ENCODE assay signal across 32 cellular contexts in the genomic region with DNA sequence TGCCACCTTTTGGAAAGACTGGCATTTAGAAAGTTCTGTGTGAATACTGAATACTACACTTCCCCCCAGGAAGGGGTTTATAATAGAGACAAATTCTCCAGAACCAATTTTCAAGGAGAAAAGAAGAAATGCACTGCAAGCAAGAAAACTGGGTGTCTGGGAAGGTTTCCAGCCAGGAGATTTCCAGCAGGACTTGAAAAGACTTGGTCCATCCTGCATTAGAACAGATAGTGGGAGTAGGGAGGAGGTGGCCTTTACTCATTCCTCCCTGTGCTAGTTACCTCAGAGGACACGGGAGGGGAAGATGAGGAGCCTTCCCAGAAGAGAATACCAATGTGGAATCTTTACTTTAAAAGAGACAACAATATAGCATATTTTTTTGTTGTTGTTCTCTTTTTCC.
"Had no signal": no experiment of that assay in that cellular context is flagged by ENCODE, and none has a peak within 500 bp of the region (broad histone marks: within the 10 kb centered on the region; RNA-seq: fewer than 3 reads in every experiment).

No MANE protein-coding gene starts in this region.

- ATAC-seq: activated CD8-positive, alpha-beta memory T cell treated with anti-CD3 and anti-CD28 coated beads, Interleukin-2, amount 10 ng/mL, durations not matched to agents 7 days and 5 days; activated CD8-positive, alpha-beta T cell treated with anti-CD3 and anti-CD28 coated beads, Interleukin-2, amount 10 ng/mL, durations not matched to agents 7 days and 5 days; activated naive CD8-positive, alpha-beta T cell treated with anti-CD3 and anti-CD28 coated beads, Interleukin-2, amount 50 U/mL, for 24 hours had no signal

- H3K27me3 Mint-ChIP-seq: activated B cell treated with CpG ODN at 0.5 μM for 24 hours; activated CD8-positive, alpha-beta memory T cell treated with anti-CD3 and anti-CD28 coated beads, Interleukin-2, amount 10 ng/mL, durations not matched to agents 7 days and 5 days; activated naive CD4-positive, alpha-beta T cell treated with anti-CD3 and anti-CD28 coated beads, Interleukin-2, amount 10 ng/mL, durations not matched to agents 7 days and 5 days; activated naive CD8-positive, alpha-beta T cell; activated naive CD8-positive, alpha-beta T cell treated with anti-CD3 and anti-CD28 coated beads, Interleukin-2, amount 10 ng/mL, durations not matched to agents 7 days and 5 days; activated naive CD8-positive, alpha-beta T cell treated with anti-CD3 and anti-CD28 coated beads, Interleukin-2, amount 50 U/mL, for 24 hours; activated T-cell treated with anti-CD3 and anti-CD28 coated beads, Interleukin-2, amount 50 U/mL, for 24 hours had no signal

- H3K4me1 Mint-ChIP-seq: activated B cell treated with CpG ODN at 0.5 μM for 24 hours; activated CD4-positive, alpha-beta T cell treated with anti-CD3 and anti-CD28 coated beads, Interleukin-2, amount 10 ng/mL, durations not matched to agents 24 days and 14 days; activated CD8-positive, alpha-beta memory T cell treated with anti-CD3 and anti-CD28 coated beads, Interleukin-2, amount 10 ng/mL, durations not matched to agents 7 days and 5 days; activated naive CD4-positive, alpha-beta T cell treated with anti-CD3 and anti-CD28 coated beads, Interleukin-2, amount 10 ng/mL, durations not matched to agents 7 days and 5 days; activated naive CD4-positive, alpha-beta T cell treated with anti-CD3 and anti-CD28 coated beads, Interleukin-2, amount 50 U/mL, for 24 hours; activated naive CD8-positive, alpha-beta T cell treated with anti-CD3 and anti-CD28 coated beads, Interleukin-2, amount 10 ng/mL, durations not matched to agents 7 days and 5 days; activated naive CD8-positive, alpha-beta T cell treated with anti-CD3 and anti-CD28 coated beads, Interleukin-2, amount 50 U/mL, for 24 hours; central memory CD8-positive, alpha-beta T cell had no signal

- DNase-seq: activated B cell treated with CpG ODN at 0.5 μM for 24 hours; activated CD4-positive, alpha-beta memory T cell treated with anti-CD3 and anti-CD28 coated beads for 36 hours; activated CD4-positive, alpha-beta T cell treated with anti-CD3 and anti-CD28 coated beads for 4 hours; activated CD4-positive, alpha-beta T cell treated with anti-CD3 and anti-CD28 coated beads, Interleukin-2, amount 10 ng/mL, durations not matched to agents 24 days and 14 days; activated CD4-positive, alpha-beta T cell treated with anti-CD3 and anti-CD28 coated beads, Interleukin-2, amount 50 U/mL, for 1 hour; activated CD4-positive, alpha-beta T cell treated with anti-CD3 and anti-CD28 coated beads, Interleukin-2, amount 50 U/mL, for 4 hours; activated CD4-positive, CD25-positive, alpha-beta regulatory T cell treated with anti-CD3 and anti-CD28 coated beads, Interleukin-2, amount 50 U/mL, for 72 hours; activated CD8-positive, alpha-beta memory T cell treated with anti-CD3 and anti-CD28 coated beads for 24 hours; activated CD8-positive, alpha-beta memory T cell treated with anti-CD3 and anti-CD28 coated beads, Interleukin-2, amount 10 ng/mL, durations not matched to agents 7 days and 5 days; activated CD8-positive, alpha-beta memory T cell treated with anti-CD3 and anti-CD28 coated beads, Interleukin-2, amount 50 U/mL, for 48 hours; activated CD8-positive, alpha-beta T cell treated with anti-CD3 and anti-CD28 coated beads, Interleukin-2, amount 10 ng/mL, durations not matched to agents 7 days and 5 days; activated effector memory CD4-positive, alpha-beta T cell treated with Interleukin-2 at 50 U/mL for 16 hours; activated gamma-delta T cell; activated naive CD4-positive, alpha-beta T cell treated with anti-CD3 and anti-CD28 coated beads, Interleukin-2, amount 10 ng/mL, durations not matched to agents 7 days and 5 days; activated naive CD4-positive, alpha-beta T cell treated with Interleukin-2 at 50 U/mL for 16 hours; activated naive CD8-positive, alpha-beta T cell treated with anti-CD3 and anti-CD28 coated beads, Interleukin-2, amount 10 ng/mL, durations not matched to agents 7 days and 5 days; activated naive CD8-positive, alpha-beta T cell treated with anti-CD3 and anti-CD28 coated beads, Interleukin-2, amount 50 U/mL, for 24 hours; activated T-cell treated with anti-CD3 and anti-CD28 coated beads, Interleukin-2, amount 50 U/mL, for 24 hours; activated T-cell treated with anti-CD3 and anti-CD28 coated beads, Interleukin-2, amount 50 U/mL, for 48 hours; amygdala; caudate nucleus; SW 1271; T-helper 1 cell; T-helper 2 cell; T-helper 9 cell had no signal

- H3K4me3 Mint-ChIP-seq: activated B cell treated with CpG ODN at 0.5 μM for 24 hours; activated CD4-positive, alpha-beta memory T cell treated with anti-CD3 and anti-CD28 coated beads for 36 hours; activated CD4-positive, alpha-beta T cell treated with anti-CD3 and anti-CD28 coated beads, Interleukin-2, amount 10 ng/mL, durations not matched to agents 24 days and 14 days; activated CD8-positive, alpha-beta memory T cell treated with anti-CD3 and anti-CD28 coated beads, Interleukin-2, amount 10 ng/mL, durations not matched to agents 7 days and 5 days; activated CD8-positive, alpha-beta T cell treated with anti-CD3 and anti-CD28 coated beads, Interleukin-2, amount 10 ng/mL, durations not matched to agents 7 days and 5 days; activated naive CD4-positive, alpha-beta T cell treated with anti-CD3 and anti-CD28 coated beads, Interleukin-2, amount 10 ng/mL, durations not matched to agents 7 days and 5 days; activated naive CD4-positive, alpha-beta T cell treated with anti-CD3 and anti-CD28 coated beads, Interleukin-2, amount 50 U/mL, for 24 hours; activated naive CD8-positive, alpha-beta T cell; activated naive CD8-positive, alpha-beta T cell treated with anti-CD3 and anti-CD28 coated beads, Interleukin-2, amount 10 ng/mL, durations not matched to agents 7 days and 5 days; activated naive CD8-positive, alpha-beta T cell treated with anti-CD3 and anti-CD28 coated beads, Interleukin-2, amount 50 U/mL, for 24 hours; activated T-cell treated with anti-CD3 and anti-CD28 coated beads, Interleukin-2, amount 50 U/mL, for 24 hours; brain; central memory CD8-positive, alpha-beta T cell; T-helper 1 cell treated with Interleukin-12 subunit alpha and Interleukin-12 subunit beta and Interleukin-4 antibody, amounts not matched to agents 30 μg/mL and 1 μg/mL, for 36 hours; T-helper 2 cell treated with Interferon-gamma antibody and Interleukin-4, amounts not matched to agents 5 μg/mL and 100 μg/mL, for 36 hours had no signal

- H3K36me3 Mint-ChIP-seq: activated CD4-positive, alpha-beta memory T cell treated with anti-CD3 and anti-CD28 coated beads for 36 hours; activated CD8-positive, alpha-beta memory T cell treated with anti-CD3 and anti-CD28 coated beads, Interleukin-2, amount 10 ng/mL, durations not matched to agents 7 days and 5 days; activated naive CD4-positive, alpha-beta T cell treated with anti-CD3 and anti-CD28 coated beads, Interleukin-2, amount 10 ng/mL, durations not matched to agents 7 days and 5 days; activated naive CD4-positive, alpha-beta T cell treated with anti-CD3 and anti-CD28 coated beads, Interleukin-2, amount 50 U/mL, for 24 hours; activated naive CD8-positive, alpha-beta T cell; activated naive CD8-positive, alpha-beta T cell treated with anti-CD3 and anti-CD28 coated beads, Interleukin-2, amount 10 ng/mL, durations not matched to agents 7 days and 5 days; brain had no signal

- H3K9me3 Mint-ChIP-seq: activated B cell treated with CpG ODN at 0.5 μM for 24 hours; activated CD4-positive, alpha-beta memory T cell treated with anti-CD3 and anti-CD28 coated beads for 36 hours; activated CD4-positive, alpha-beta T cell treated with anti-CD3 and anti-CD28 coated beads, Interleukin-2, amount 10 ng/mL, durations not matched to agents 24 days and 14 days; activated naive CD4-positive, alpha-beta T cell treated with anti-CD3 and anti-CD28 coated beads, Interleukin-2, amount 10 ng/mL, durations not matched to agents 7 days and 5 days; activated naive CD4-positive, alpha-beta T cell treated with anti-CD3 and anti-CD28 coated beads, Interleukin-2, amount 50 U/mL, for 24 hours; activated naive CD8-positive, alpha-beta T cell treated with anti-CD3 and anti-CD28 coated beads, Interleukin-2, amount 10 ng/mL, durations not matched to agents 7 days and 5 days; activated naive CD8-positive, alpha-beta T cell treated with anti-CD3 and anti-CD28 coated beads, Interleukin-2, amount 50 U/mL, for 24 hours; activated T-cell treated with anti-CD3 and anti-CD28 coated beads, Interleukin-2, amount 50 U/mL, for 24 hours; activated T-helper 2 cell treated with anti-CD3 and anti-CD28 coated beads, Interferon-gamma antibody, Interleukin-2, Interleukin-4, amounts not matched to agents 10 μg/mL and 5 μg/mL and 100 μg/mL, durations not matched to agents 14 hours and 24 hours and 36 hours; brain; central memory CD8-positive, alpha-beta T cell; T-helper 1 cell treated with Interleukin-12 subunit alpha and Interleukin-12 subunit beta and Interleukin-4 antibody, amounts not matched to agents 30 μg/mL and 1 μg/mL, for 36 hours; T-helper 2 cell treated with Interferon-gamma antibody and Interleukin-4, amounts not matched to agents 5 μg/mL and 100 μg/mL, for 36 hours had no signal

- H3K27ac Mint-ChIP-seq: activated B cell treated with CpG ODN at 0.5 μM for 24 hours; activated CD4-positive, alpha-beta memory T cell treated with anti-CD3 and anti-CD28 coated beads for 36 hours; activated CD4-positive, alpha-beta T cell treated with anti-CD3 and anti-CD28 coated beads, Interleukin-2, amount 10 ng/mL, durations not matched to agents 24 days and 14 days; activated CD8-positive, alpha-beta memory T cell treated with anti-CD3 and anti-CD28 coated beads, Interleukin-2, amount 10 ng/mL, durations not matched to agents 7 days and 5 days; activated CD8-positive, alpha-beta T cell treated with anti-CD3 and anti-CD28 coated beads, Interleukin-2, amount 10 ng/mL, durations not matched to agents 7 days and 5 days; activated naive CD4-positive, alpha-beta T cell treated with anti-CD3 and anti-CD28 coated beads, Interleukin-2, amount 10 ng/mL, durations not matched to agents 7 days and 5 days; activated naive CD4-positive, alpha-beta T cell treated with anti-CD3 and anti-CD28 coated beads, Interleukin-2, amount 50 U/mL, for 24 hours; activated naive CD8-positive, alpha-beta T cell; activated naive CD8-positive, alpha-beta T cell treated with anti-CD3 and anti-CD28 coated beads, Interleukin-2, amount 10 ng/mL, durations not matched to agents 7 days and 5 days; activated naive CD8-positive, alpha-beta T cell treated with anti-CD3 and anti-CD28 coated beads, Interleukin-2, amount 50 U/mL, for 24 hours; activated T-cell treated with anti-CD3 and anti-CD28 coated beads, Interleukin-2, amount 50 U/mL, for 24 hours; activated T-helper 2 cell treated with anti-CD3 and anti-CD28 coated beads, Interferon-gamma antibody, Interleukin-2, Interleukin-4, amounts not matched to agents 10 μg/mL and 5 μg/mL and 100 μg/mL, durations not matched to agents 14 hours and 24 hours and 36 hours; brain; T-helper 1 cell treated with Interleukin-12 subunit alpha and Interleukin-12 subunit beta and Interleukin-4 antibody, amounts not matched to agents 30 μg/mL and 1 μg/mL, for 36 hours; T-helper 2 cell treated with Interferon-gamma antibody and Interleukin-4, amounts not matched to agents 5 μg/mL and 100 μg/mL, for 36 hours had no signal
